Comparison of ENCODE assay signal across 8 cellular contexts in genomic region chr19:51131780-51132680, GRCh38. TPM values are rescaled to one million over a fixed set of nuclear protein-coding genes. Genes with fewer than 3 reads are reported as not detected.
DNase-seq lines count a peak whose midpoint lies in the region; ATAC-seq and TF ChIP-seq lines count a peak whose summit lies in the region.

No MANE protein-coding gene starts in this region.

- H3K27me3 Mint-ChIP-seq in naive thymus-derived CD8-positive, alpha-beta T cell: no peaks in the 10 kb centered on the region

- peak; percentile 35 for TF ChIP-seq CTCF in choroid plexus epithelial cell (conservative IDR thresholded peaks at IDR 0.05; ENCODE audit: low read depth, low read length)

- ATAC-seq in naive thymus-derived CD8-positive, alpha-beta T cell: peak; percentile 74 to 78
- no peak for ATAC-seq in HG02938 (IDR thresholded peaks at IDR 0.05; ENCODE audit: unreplicated experiment)
- ATAC-seq in GM21786 (IDR thresholded peaks at IDR 0.05; ENCODE audit: unreplicated experiment): no peak

- peak overlapping the region; percentile 69 to 88 (median 80) for H3K4me3 Mint-ChIP-seq in naive thymus-derived CD8-positive, alpha-beta T cell

- POLR2A ChIA-PET in naive thymus-derived CD8-positive, alpha-beta T cell (lab: Charles Lee): interaction anchor here (0.7 to 1.9 kb wide), 6 partner anchors 9 to 1313 kb away, joined by 3 to 19 read pairs (median 8); partner anchors contain the start of gene CTU1

- DNase-seq in ELF-1 (ENCODE audit: low read depth, low spot score) (peak; percentile 49), NCI-H82 treated with DMSO at 0.1 percent for 48 hours (lab: John Stamatoyannopoulos, UW; ENCODE audit: unreplicated experiment) (peak; percentile 18), choroid plexus epithelial cell (ENCODE audit: low read depth) (peak; percentile 98), NCI-H2029 treated with DMSO at 0.1 percent for 48 hours (lab: John Stamatoyannopoulos, UW) (no peak), A172 (ENCODE audit: low spot score) (no peak)
- DNase-seq in naive thymus-derived CD8-positive, alpha-beta T cell: peak in 5 of 10 donors; percentile 21 to 53 (median 51)

- H3K4me3 ChIP-seq in choroid plexus epithelial cell (ENCODE audit: low read depth, low read length): no peak overlapping the region

- H3K27ac Mint-ChIP-seq in naive thymus-derived CD8-positive, alpha-beta T cell: peak overlapping the region; percentile 84 to 96 (median 94)

- H3K4me1 Mint-ChIP-seq in naive thymus-derived CD8-positive, alpha-beta T cell: peaks cover 36 to 79% (median 67%) of the 10 kb centered on the region in 4 donors

- H3K36me3 Mint-ChIP-seq in naive thymus-derived CD8-positive, alpha-beta T cell: peaks cover 0 to 16% (median 3%) of the 10 kb centered on the region in 3 donors

- peaks cover 0 to 11% (median 0%) of the 10 kb centered on the region in 9 donors for H3K9me3 Mint-ChIP-seq in naive thymus-derived CD8-positive, alpha-beta T cell

RNA-seq across cellular contexts. Expression of gene SIGLEC9, which starts 7.3 kb away (rescaled TPM):
- total RNA-seq in naive thymus-derived CD8-positive, alpha-beta T cell: 1 to 10 TPM; 1.3 to 2.4 TPM
- 1 to 10 TPM in 1 of 3 donors, under 1 TPM in 2; 0.32 to 1.5 (median 0.83) TPM for polyA plus RNA-seq in naive thymus-derived CD8-positive, alpha-beta T cell
- 0.43 TPM in 1 of 2 replicates, not detected in the other for total RNA-seq in A172 (2014; rRNA removed; shearing (Covaris generic))

RNA-seq across cellular contexts. Expression of gene SIGLEC7, which starts 10.1 kb away (rescaled TPM):
- not detected for total RNA-seq in naive thymus-derived CD8-positive, alpha-beta T cell
- under 1 TPM in 1 of 3 donors, not detected in 2; 0.68 TPM for polyA plus RNA-seq in naive thymus-derived CD8-positive, alpha-beta T cell
- total RNA-seq in A172 (2014; rRNA removed; shearing (Covaris generic)): not detected in 2 replicates

RNA-seq across cellular contexts. Expression of gene CTU1, which starts 23.8 kb away (rescaled TPM):
- 10 to 100 TPM in 1 of 2 experiments, 1 to 10 TPM in 1; 10.0 to 10.3 TPM for total RNA-seq in naive thymus-derived CD8-positive, alpha-beta T cell
- 1 to 10 TPM; 2.4 to 9.3 (median 5.4) TPM for polyA plus RNA-seq in naive thymus-derived CD8-positive, alpha-beta T cell
- total RNA-seq in A172 (2014; rRNA removed; shearing (Covaris generic)): 4.3 and 8.6 TPM in 2 replicates

RNA-seq across cellular contexts. Expression of gene KLK14, which starts 49.3 kb away (rescaled TPM):
- total RNA-seq in naive thymus-derived CD8-positive, alpha-beta T cell: 1 to 10 TPM; 1.1 to 1.5 TPM
- not detected for polyA plus RNA-seq in naive thymus-derived CD8-positive, alpha-beta T cell
- not detected in 2 replicates for total RNA-seq in A172 (2014; rRNA removed; shearing (Covaris generic))

Comparison
In these comparisons a context has a peak if more than half of its experiments do, and no peak if none do; other contexts are left out.
1. DNase-seq: peak in ELF-1 (single experiment), NCI-H82 treated with DMSO at 0.1 percent for 48 hours (single experiment) and choroid plexus epithelial cell (single experiment); none in NCI-H2029 treated with DMSO at 0.1 percent for 48 hours (single experiment) and A172 (single experiment).
2. ATAC-seq: peak in naive thymus-derived CD8-positive, alpha-beta T cell (2 of 2); none in HG02938 (single experiment) and GM21786 (single experiment).